8 cellular contexts compared by ENCODE assay signal in genomic region chr5:34010146-34010545, GRCh38. TPM values are rescaled to one million over a fixed set of nuclear protein-coding genes. Genes with fewer than 3 reads are reported as not detected.
"Had no signal": no experiment of that assay in that cellular context is flagged by ENCODE, and none has a peak within 500 bp of the region (broad histone marks: within the 10 kb centered on the region; RNA-seq: fewer than 3 reads in every experiment).

No MANE protein-coding gene starts in this region.

RNA-seq across cellular contexts. Expression of gene SLC45A2, which starts 25.7 kb away (rescaled TPM):
- total RNA-seq: activated B cell treated with CpG ODN at 0.5 μM for 24 hours; activated CD4-positive, alpha-beta memory T cell treated with anti-CD3 and anti-CD28 coated beads for 36 hours; activated T-cell treated with anti-CD3 and anti-CD28 coated beads, Interleukin-2, amount 50 U/mL, for 4 hours; ascending aorta; body of pancreas; bronchial epithelial cell; M059J; T-helper 17 cell had no signal
